Comparison of ENCODE assay signal across 21 cellular contexts in the genomic region with DNA sequence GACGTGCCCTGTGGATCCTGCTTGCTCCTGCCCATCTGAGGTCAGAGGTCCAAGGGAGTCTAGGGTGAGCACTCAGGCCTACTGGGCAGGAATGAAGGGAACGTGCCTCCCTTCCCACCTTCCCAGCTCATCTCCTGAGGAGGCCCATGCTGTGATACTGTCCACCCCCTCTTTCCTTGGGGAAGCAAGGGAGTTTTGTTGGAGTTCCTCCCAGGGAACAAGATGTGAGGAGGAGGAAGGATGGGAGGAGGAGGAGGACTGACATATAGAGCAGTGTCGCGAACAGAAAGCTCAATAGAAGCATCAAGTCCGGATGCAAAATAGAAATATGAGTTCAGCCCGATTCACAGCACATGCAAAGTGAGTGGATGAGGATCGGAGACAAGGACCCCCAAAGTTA. TPM values are rescaled to one million over a fixed set of nuclear protein-coding genes. Genes with fewer than 3 reads are reported as not detected.
"Had no signal": no experiment of that assay in that cellular context is flagged by ENCODE, and none has a peak within 500 bp of the region (broad histone marks: within the 10 kb centered on the region; RNA-seq: fewer than 3 reads in every experiment).

No MANE protein-coding gene starts in this region.

- FAIRE-seq: kidney had no signal

- H3K27me3 ChIP-seq: esophagus muscularis mucosa, gastrocnemius medialis, sigmoid colon, transverse colon had no signal

- ATAC-seq: gastrocnemius medialis; left cardiac atrium; left ventricle myocardium superior; stimulated activated naive CD8-positive, alpha-beta T cell treated with anti-CD3 and anti-CD28 coated beads, Interleukin-15, amount 100 ng/mL, for 72 hours had no signal

- H3K27me3 Mint-ChIP-seq: stimulated activated naive B cell treated with anti-CD40 and anti-IgM and Interleukin-4, amounts not matched to agents 10 μg/mL and 1 μg/mL and 100 μg/mL, for 72 hours; stimulated activated naive CD8-positive, alpha-beta T cell treated with anti-CD3 and anti-CD28 coated beads, Interleukin-15, amount 100 ng/mL, for 72 hours had no signal

- H3K4me3 ChIP-seq: esophagus muscularis mucosa, gastrocnemius medialis, lung, prostate gland, sigmoid colon, skin epidermis, thoracic aorta, transverse colon had no signal

- DNase-seq: effector memory CD4-positive, alpha-beta T cell; gastrocnemius medialis; glutamatergic neuron; kidney; left cardiac atrium; left ventricle myocardium superior; mesenchymal stem cell; midbrain; occipital lobe; sigmoid colon; stimulated activated CD4-positive, alpha-beta T cell treated with anti-CD3 and anti-CD28 coated beads, Interleukin-2, amount 100 ng/mL, for 24 hours; stimulated activated CD4-positive, alpha-beta T cell treated with anti-CD3 and anti-CD28 coated beads, Interleukin-4, amount 100 ng/mL, for 4 hours; stimulated activated naive B cell treated with anti-CD40 and anti-IgM and Interleukin-4, amounts not matched to agents 10 μg/mL and 1 μg/mL and 100 μg/mL, for 72 hours; stimulated activated naive CD8-positive, alpha-beta T cell treated with anti-CD3 and anti-CD28 coated beads, Interleukin-15, amount 100 ng/mL, for 72 hours; transverse colon had no signal

- H3K9me3 Mint-ChIP-seq: stimulated activated naive B cell treated with anti-CD40 and anti-IgM and Interleukin-4, amounts not matched to agents 10 μg/mL and 1 μg/mL and 100 μg/mL, for 72 hours; stimulated activated naive CD8-positive, alpha-beta T cell treated with anti-CD3 and anti-CD28 coated beads, Interleukin-15, amount 100 ng/mL, for 72 hours had no signal

- H3K36me3 ChIP-seq: prostate gland, sigmoid colon, thoracic aorta, transverse colon had no signal

- H3K27ac Mint-ChIP-seq: stimulated activated naive B cell treated with anti-CD40 and anti-IgM and Interleukin-4, amounts not matched to agents 10 μg/mL and 1 μg/mL and 100 μg/mL, for 72 hours; stimulated activated naive CD8-positive, alpha-beta T cell treated with anti-CD3 and anti-CD28 coated beads, Interleukin-15, amount 100 ng/mL, for 72 hours had no signal

- H3K36me3 Mint-ChIP-seq: stimulated activated naive B cell treated with anti-CD40 and anti-IgM and Interleukin-4, amounts not matched to agents 10 μg/mL and 1 μg/mL and 100 μg/mL, for 72 hours had no signal

- H3K4me1 Mint-ChIP-seq: stimulated activated naive CD8-positive, alpha-beta T cell treated with anti-CD3 and anti-CD28 coated beads, Interleukin-15, amount 100 ng/mL, for 72 hours had no signal

- H3K4me3 Mint-ChIP-seq: stimulated activated naive B cell treated with anti-CD40 and anti-IgM and Interleukin-4, amounts not matched to agents 10 μg/mL and 1 μg/mL and 100 μg/mL, for 72 hours; stimulated activated naive CD8-positive, alpha-beta T cell treated with anti-CD3 and anti-CD28 coated beads, Interleukin-15, amount 100 ng/mL, for 72 hours had no signal

RNA-seq across cellular contexts. Expression of a gene that starts 41.0 kb away (rescaled TPM):
- total RNA-seq: esophagus muscularis mucosa, kidney, left cardiac atrium, left ventricle myocardium superior, prostate gland, sigmoid colon, thoracic aorta had no signal

RNA-seq across cellular contexts. Expression of a gene that starts 58.7 kb away (rescaled TPM):
- total RNA-seq: subcutaneous adipose tissue had no signal
